ENCODE assay signal across 13 cellular contexts in the genomic region with DNA sequence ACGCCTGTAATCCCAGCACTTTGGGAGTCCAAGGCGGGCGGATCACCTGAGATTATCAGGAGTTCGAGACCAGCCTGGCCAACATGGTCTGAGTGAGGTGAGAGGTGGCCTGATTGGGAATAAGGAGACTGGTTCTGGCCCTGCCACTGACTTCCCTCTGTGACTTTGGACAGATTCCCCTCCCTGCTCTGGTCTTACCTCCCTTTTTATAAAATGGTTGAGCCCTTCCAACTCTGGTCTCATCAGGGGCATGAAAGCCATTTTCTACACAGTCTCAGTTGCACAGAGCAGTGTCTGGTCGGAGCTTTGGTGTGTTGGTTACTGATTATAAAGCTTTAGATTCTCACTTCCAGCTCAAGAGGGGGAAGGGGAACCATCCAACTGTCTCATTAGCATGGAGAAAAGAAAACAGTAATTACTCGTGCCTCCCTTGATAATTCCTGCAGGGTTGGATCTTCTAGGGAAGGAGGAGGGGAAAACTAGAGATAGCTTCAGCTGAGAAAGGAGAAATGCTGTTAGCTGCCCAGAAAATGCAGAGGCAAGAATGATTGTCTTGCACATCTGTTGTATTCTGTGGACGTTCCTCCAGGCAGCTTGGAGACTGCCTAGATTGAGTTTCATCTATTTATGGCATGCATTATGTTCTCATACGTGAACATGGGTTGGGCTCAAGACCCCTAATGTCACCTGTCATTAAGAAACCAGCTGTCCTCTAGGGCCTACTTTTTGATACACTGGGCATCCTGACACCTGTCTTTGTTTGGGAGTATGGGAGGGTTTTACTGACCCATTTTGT. TPM values are rescaled to one million over a fixed set of nuclear protein-coding genes. Genes with fewer than 3 reads are reported as not detected.
DNase-seq lines count a peak whose midpoint lies in the region; ATAC-seq and TF ChIP-seq lines count a peak whose summit lies in the region.
"Had no signal": no experiment of that assay in that cellular context is flagged by ENCODE, and none has a peak within 500 bp of the region (broad histone marks: within the 10 kb centered on the region; RNA-seq: fewer than 3 reads in every experiment).

No MANE protein-coding gene starts in this region.

- CTCF ChIA-PET in activated B cell treated with CpG ODN at 0.5 μM for 24 hours (lab: Charles Lee): no interaction called here

- no peak overlapping the region for H2AFZ ChIP-seq in neural cell (ENCODE audit: low read depth, low read length)

- H3K27ac Mint-ChIP-seq in activated B cell treated with CpG ODN at 0.5 μM for 24 hours: peak overlapping the region; percentile 50
- H3K27ac Mint-ChIP-seq in activated T-helper 2 cell treated with anti-CD3 and anti-CD28 coated beads, Interferon-gamma antibody, Interleukin-2, Interleukin-4, amounts not matched to agents 10 μg/mL and 5 μg/mL and 100 μg/mL, durations not matched to agents 14 hours and 24 hours and 36 hours: no peak overlapping the region

- POLR2A ChIA-PET in activated B cell treated with CpG ODN at 0.5 μM for 24 hours (lab: Charles Lee): interaction anchor here (0.6 to 1.3 kb wide), 2 partner anchors 23 to 30 kb away, joined by 3 to 5 read pairs; partner anchors contain the start of gene RALY

- no peaks in the 10 kb centered on the region for H3K27me3 ChIP-seq in BLaER1 treated with 17β-estradiol and CSF1 and Interleukin-3, amounts not matched to agents 10 nM and 100 nM
- no peaks in the 10 kb centered on the region for H3K27me3 ChIP-seq in neural cell (ENCODE audit: insufficient read depth, low read depth, low read length)

- peaks cover 59 to 69% (median 64%) of the 10 kb centered on the region in 10 experiments for H3K4me1 ChIP-seq in BLaER1 treated with 17β-estradiol and CSF1 and Interleukin-3, amounts not matched to agents 10 nM and 100 nM

- no peak overlapping the region for H3K4me3 ChIP-seq in BLaER1 treated with 17β-estradiol and CSF1 and Interleukin-3, amounts not matched to agents 10 nM and 100 nM
- peak overlapping the region; percentile 52 for H3K4me3 ChIP-seq in neural cell (ENCODE audit: low read length)

- in situ Hi-C loops in Caki2 (cut with HindIII; ENCODE audit: low pct_unique_long_range_greater_than_20kb, low sequenced_read_pairs): no loop called here

- H3K9me2 ChIP-seq in neural cell (ENCODE audit: insufficient read depth, low read length): no peaks in the 10 kb centered on the region
- H3K9me2 ChIP-seq: SK-N-SH had no signal

- peaks cover 77% of the 10 kb centered on the region for H3K4me1 Mint-ChIP-seq in activated B cell treated with CpG ODN at 0.5 μM for 24 hours
- H3K4me1 Mint-ChIP-seq in activated T-helper 2 cell treated with anti-CD3 and anti-CD28 coated beads, Interferon-gamma antibody, Interleukin-2, Interleukin-4, amounts not matched to agents 10 μg/mL and 5 μg/mL and 100 μg/mL, durations not matched to agents 14 hours and 24 hours and 36 hours (ENCODE audit: low read depth): peaks cover 32% of the 10 kb centered on the region

- H3K4me3 Mint-ChIP-seq in activated B cell treated with CpG ODN at 0.5 μM for 24 hours: no peak overlapping the region
- H3K4me3 Mint-ChIP-seq in activated T-helper 2 cell treated with anti-CD3 and anti-CD28 coated beads, Interferon-gamma antibody, Interleukin-2, Interleukin-4, amounts not matched to agents 10 μg/mL and 5 μg/mL and 100 μg/mL, durations not matched to agents 14 hours and 24 hours and 36 hours (ENCODE audit: low read depth): no peak overlapping the region

- H3K4me2 ChIP-seq in BLaER1 treated with 17β-estradiol and CSF1 and Interleukin-3, amounts not matched to agents 10 nM and 100 nM: peak overlapping the region; percentile 15 to 67 (median 53)
- no peak overlapping the region for H3K4me2 ChIP-seq in neural cell (ENCODE audit: low read length)
- H3K4me2 ChIP-seq: SK-N-SH had no signal

- DNase-seq in Caki2 (ENCODE audit: low read depth) (peak; percentile 30), activated B cell treated with CpG ODN at 0.5 μM for 24 hours (no peak)
- no peak for DNase-seq in activated T-helper 2 cell treated with anti-CD3 and anti-CD28 coated beads, Interferon-gamma antibody, Interleukin-2, Interleukin-4, amounts not matched to agents 10 μg/mL and 5 μg/mL and 100 μg/mL, durations not matched to agents 14 hours and 24 hours and 36 hours (ENCODE audit: low spot score)
- DNase-seq: activated naive CD4-positive, alpha-beta T cell treated with anti-CD3 and anti-CD28 coated beads, Interleukin-2, amount 50 U/mL, for 16 hours; effector memory CD4-positive, alpha-beta T cell; foreskin fibroblast; mammary epithelial cell; SK-N-SH; stimulated activated CD4-positive, alpha-beta T cell treated with anti-CD3 and anti-CD28 coated beads, Interleukin-12 subunit alpha, Interleukin-12 subunit beta, amount 100 ng/mL, for 4 hours had no signal

- H3K36me3 Mint-ChIP-seq in activated B cell treated with CpG ODN at 0.5 μM for 24 hours (ENCODE audit: low read depth): peaks cover 13% of the 10 kb centered on the region
- H3K36me3 Mint-ChIP-seq in activated T-helper 2 cell treated with anti-CD3 and anti-CD28 coated beads, Interferon-gamma antibody, Interleukin-2, Interleukin-4, amounts not matched to agents 10 μg/mL and 5 μg/mL and 100 μg/mL, durations not matched to agents 14 hours and 24 hours and 36 hours (ENCODE audit: low read depth): peaks cover 10% of the 10 kb centered on the region

- no peaks in the 10 kb centered on the region for H3F3A ChIP-seq in neural cell (ENCODE audit: insufficient read depth, low read length, poor library complexity, severe bottlenecking)

- 0 out of 22 replicates have a peak overlapping the region, but pooled peaks of 1 of the 11 experiments have one; percentile 3 for H3K27ac ChIP-seq in BLaER1 treated with 17β-estradiol and CSF1 and Interleukin-3, amounts not matched to agents 10 nM and 100 nM
- peak overlapping the region; percentile 78 for H3K27ac ChIP-seq in neural cell (ENCODE audit: low read length)

- TF ChIP-seq RAD21 in neural cell (conservative IDR thresholded peaks at IDR 0.05): peak; percentile 11

- intact Hi-C loops in activated B cell treated with CpG ODN at 0.5 μM for 24 hours (cut with micrococcal nuclease): loop anchor here (2.0 to 5.0 kb wide), 2 partner anchors 29 to 103 kb away; no protein-coding TSS in a partner anchor
- intact Hi-C loops in activated T-helper 2 cell treated with anti-CD3 and anti-CD28 coated beads, Interferon-gamma antibody, Interleukin-2, Interleukin-4, amounts not matched to agents 10 μg/mL and 5 μg/mL and 100 μg/mL, durations not matched to agents 14 hours and 24 hours and 36 hours (cut with micrococcal nuclease): no loop called here

- no peak for ATAC-seq in activated B cell treated with CpG ODN at 0.5 μM for 24 hours (ENCODE audit: low read depth)
- ATAC-seq in HG03571 (IDR thresholded peaks at IDR 0.05; ENCODE audit: unreplicated experiment): no peak
- ATAC-seq in GM19328 (IDR thresholded peaks at IDR 0.05; ENCODE audit: unreplicated experiment): no peak

- no peak overlapping the region for H3K9ac ChIP-seq in BLaER1 treated with 17β-estradiol and CSF1 and Interleukin-3, amounts not matched to agents 10 nM and 100 nM
- peak overlapping the region; percentile 11 for H3K9ac ChIP-seq in neural cell (ENCODE audit: low read length)
- H3K9ac ChIP-seq: SK-N-SH had no signal

- no peaks in the 10 kb centered on the region for H3K27me3 Mint-ChIP-seq in activated B cell treated with CpG ODN at 0.5 μM for 24 hours
- no peaks in the 10 kb centered on the region for H3K27me3 Mint-ChIP-seq in activated T-helper 2 cell treated with anti-CD3 and anti-CD28 coated beads, Interferon-gamma antibody, Interleukin-2, Interleukin-4, amounts not matched to agents 10 μg/mL and 5 μg/mL and 100 μg/mL, durations not matched to agents 14 hours and 24 hours and 36 hours (ENCODE audit: low read depth)

- H3K9me3 ChIP-seq in BLaER1 treated with 17β-estradiol and CSF1 and Interleukin-3, amounts not matched to agents 10 nM and 100 nM (replicated peaks in 1 of 11): no peaks in the 10 kb centered on the region
- no peaks in the 10 kb centered on the region for H3K9me3 ChIP-seq in neural cell (ENCODE audit: low read length)
- H3K9me3 ChIP-seq: SK-N-SH had no signal

- H3K9me3 Mint-ChIP-seq in activated B cell treated with CpG ODN at 0.5 μM for 24 hours: no peaks in the 10 kb centered on the region
- no peaks in the 10 kb centered on the region for H3K9me3 Mint-ChIP-seq in activated T-helper 2 cell treated with anti-CD3 and anti-CD28 coated beads, Interferon-gamma antibody, Interleukin-2, Interleukin-4, amounts not matched to agents 10 μg/mL and 5 μg/mL and 100 μg/mL, durations not matched to agents 14 hours and 24 hours and 36 hours

- no peak for TF ChIP-seq EP300 in neural cell (conservative IDR thresholded peaks at IDR 0.05; ENCODE audit: poor library complexity, severe bottlenecking)

- peaks cover 98 to 100% (median 100%) of the 10 kb centered on the region in 11 experiments for H4K20me1 ChIP-seq in BLaER1 treated with 17β-estradiol and CSF1 and Interleukin-3, amounts not matched to agents 10 nM and 100 nM
- no peaks in the 10 kb centered on the region for H4K20me1 ChIP-seq in neural cell (ENCODE audit: insufficient read depth)

- peaks cover 0 to 46% (median 17%) of the 10 kb centered on the region in 11 experiments; a peak in 14 of 22 replicates for H3K36me3 ChIP-seq in BLaER1 treated with 17β-estradiol and CSF1 and Interleukin-3, amounts not matched to agents 10 nM and 100 nM
- no peaks in the 10 kb centered on the region for H3K36me3 ChIP-seq in neural cell (ENCODE audit: insufficient read depth, low read length)

- TF ChIP-seq CTCF in activated B cell treated with CpG ODN at 0.5 μM for 24 hours (IDR thresholded peaks at IDR 0.05) (no peak), neural cell (IDR thresholded peaks at IDR 0.05; ENCODE audit: poor library complexity, severe bottlenecking) (no peak)

- peaks cover 44% of the 10 kb centered on the region for H3K79me2 ChIP-seq in neural cell (replicated peaks; ENCODE audit: insufficient read depth, low read length)

TF ChIP-seq in neural cell, 6 proteins besides CTCF, POLR2A, EP300 and RAD21:
- TF ChIP-seq POLR2AphosphoS5 (IDR thresholded peaks at IDR 0.05): peak; percentile 51
- no peak for TF ChIP-seq EZH2 (IDR thresholded peaks at IDR 0.05; ENCODE audit: borderline replicate concordance, insufficient read depth, low read length, poor library complexity, severe bottlenecking)

RNA-seq across cellular contexts. Expression of gene RALY, which starts 30.4 kb away (rescaled TPM):
- total RNA-seq in Caki2 (2014; rRNA removed; shearing (Covaris generic); ENCODE audit: low replicate concordance): 258 and 327 TPM in 2 replicates
- 116 and 117 TPM in 2 replicates for total RNA-seq in activated B cell treated with CpG ODN at 0.5 μM for 24 hours
- polyA plus RNA-seq in neural cell: 221 and 228 TPM in 2 replicates
- polyA minus RNA-seq in neural cell: 103 and 117 TPM in 2 replicates
- 149 and 153 TPM in 2 replicates for total RNA-seq in activated T-helper 2 cell treated with anti-CD3 and anti-CD28 coated beads, Interferon-gamma antibody, Interleukin-2, Interleukin-4, amounts not matched to agents 10 μg/mL and 5 μg/mL and 100 μg/mL, durations not matched to agents 14 hours and 24 hours and 36 hours
